11 cellular contexts compared by ENCODE assay signal in genomic region chr10:52652431-52653220, GRCh38.
DNase-seq lines count a peak whose midpoint lies in the region; ATAC-seq and TF ChIP-seq lines count a peak whose summit lies in the region.
"Had no signal": no experiment of that assay in that cellular context is flagged by ENCODE, and none has a peak within 500 bp of the region (broad histone marks: within the 10 kb centered on the region; RNA-seq: fewer than 3 reads in every experiment).

No MANE protein-coding gene starts in this region.

- DNase-seq in AG20443 (ENCODE audit: low spot score) (peak; percentile 21), LHCN-M2 (ENCODE audit: low read depth) (peak; percentile 67), SK-MEL-5 (ENCODE audit: low read depth, low spot score) (peak; percentile 50), left ventricle myocardium superior (no peak), RPMI8226 (no peak), GM10248 (ENCODE audit: extremely low spot score) (no peak), HuH-7 (ENCODE audit: low spot score) (no peak)
- DNase-seq: activated CD8-positive, alpha-beta T cell treated with anti-CD3 and anti-CD28 coated beads for 36 hours; KBM-7; NCI-H526 had no signal

- intact Hi-C loops in left ventricle myocardium superior (cut with micrococcal nuclease): no loop called here

- CTCF ChIA-PET in GM10248 (lab: Yijun Ruan, JAX): interaction anchor here (2.6 kb wide), 1 partner anchor 8 kb away, joined by 7 read pairs; no protein-coding TSS in a partner anchor

- POLR2A ChIA-PET in GM10248 (lab: Yijun Ruan, JAX): no interaction called here

- TF ChIP-seq CTCF in GM10248 (IDR thresholded peaks at IDR 0.05; ENCODE audit: control extremely low read depth, extremely low read depth, low read depth, missing control alignments): no peak

- in situ Hi-C loops in SK-MEL-5 (cut with HindIII; ENCODE audit: low pct_unique_long_range_greater_than_20kb, low sequenced_read_pairs): no loop called here

- ATAC-seq in left ventricle myocardium superior: peak; percentile 71
- ATAC-seq in activated CD4-positive, CD25-positive, alpha-beta regulatory T cell treated with anti-CD3 and anti-CD28 coated beads, Interleukin-2, amount 50 U/mL, for 24 hours: no peak
- ATAC-seq: activated CD8-positive, alpha-beta T cell treated with anti-CD3 and anti-CD28 coated beads for 36 hours had no signal

Comparison
In these comparisons a context has a peak if more than half of its experiments do, and no peak if none do; other contexts are left out.
1. DNase-seq: peak in AG20443 (single experiment), LHCN-M2 (single experiment) and SK-MEL-5 (single experiment); none in left ventricle myocardium superior (single experiment), RPMI8226 (single experiment), GM10248 (single experiment) and HuH-7 (single experiment).